In genomic region chr14:64871344-64871743, GRCh38 we compare ENCODE assay signal across 1 cellular context.
TF ChIP-seq lines count a peak whose summit lies in the region.

No MANE protein-coding gene starts in this region.

TF ChIP-seq in HEK293, 187 proteins besides CTCF, POLR2A, EP300 and RAD21:
- TF ChIP-seq AEBP2 (tag by site-specific recombination; IDR thresholded peaks at IDR 0.05; ENCODE audit: borderline replicate concordance): no peak
- 0 out of 2 replicates have a peak, but pooled peaks have one; percentile 22 for TF ChIP-seq PRDM10 (tag by site-specific recombination; IDR thresholded peaks at IDR 0.05)
